In genomic region chr3:56680054-56680453, GRCh38 we compare ENCODE assay signal across 1 cellular context.
TF ChIP-seq lines count a peak whose summit lies in the region.

No MANE protein-coding gene starts in this region.

TF ChIP-seq in GM12878, 131 proteins besides CTCF, POLR2A, EP300 and RAD21 (continued from another document):
- TF ChIP-seq ATF7 (IDR thresholded peaks at IDR 0.05; ENCODE audit: low read depth) (no peak), ZNF24 (IDR thresholded peaks at IDR 0.05) (no peak), SMC3 (IDR thresholded peaks at IDR 0.05; ENCODE audit: borderline replicate concordance, low read length) (no peak), FOS (IDR thresholded peaks at IDR 0.05; ENCODE audit: borderline replicate concordance, extremely low read depth, insufficient read length) (no peak), CEBPZ (IDR thresholded peaks at IDR 0.05; ENCODE audit: low read depth, low read length) (no peak)
